ENCODE assay signal across 8 cellular contexts in the genomic region with DNA sequence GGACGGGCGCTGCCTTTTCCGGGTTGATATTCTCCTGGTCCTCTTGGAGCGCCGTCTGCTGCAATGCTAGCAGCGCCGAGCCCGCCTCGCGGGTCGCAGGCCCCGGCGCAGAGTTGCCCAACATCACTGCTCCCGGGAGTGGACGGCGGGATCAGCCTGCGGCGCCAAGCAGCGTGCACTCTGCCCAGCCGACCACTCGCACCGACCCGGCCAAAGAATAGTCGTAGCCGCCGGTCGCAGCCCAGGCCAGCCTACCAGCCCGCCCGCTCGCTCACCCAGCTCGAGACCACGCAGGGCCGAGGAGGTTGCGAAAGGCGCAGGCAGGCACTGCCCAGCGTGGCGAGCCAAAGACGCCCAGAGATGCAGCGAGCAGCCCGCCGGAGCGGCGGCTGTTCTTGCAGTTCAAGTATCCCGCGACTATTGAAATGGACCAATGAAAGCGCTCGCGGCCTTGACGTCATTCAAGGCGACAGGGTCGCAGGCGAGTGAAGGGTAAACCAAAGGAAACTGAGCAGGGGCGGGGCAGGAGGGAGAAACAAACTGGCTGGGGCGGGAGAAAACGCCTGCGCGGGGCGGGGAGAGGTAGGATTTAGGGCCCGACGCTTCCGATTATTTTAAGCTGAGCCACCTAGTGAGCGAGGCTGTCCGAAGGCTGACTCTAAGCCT. TPM values are rescaled to one million over a fixed set of nuclear protein-coding genes. Genes with fewer than 3 reads are reported as not detected.
DNase-seq lines count a peak whose midpoint lies in the region; ATAC-seq and TF ChIP-seq lines count a peak whose summit lies in the region.

A gene (minus strand): TSS at position 379 of the 666 bp plus-strand sequence. CDS start 255 bp downstream, at position 124.

- no peak within 1 kb of the TSS for H4K8ac ChIP-seq in mesendoderm (ENCODE audit: low read depth, low read length)

- H3K27ac Mint-ChIP-seq in activated CD8-positive, alpha-beta memory T cell treated with anti-CD3 and anti-CD28 coated beads, Interleukin-2, amount 10 ng/mL, durations not matched to agents 7 days and 5 days: peak within 1 kb of the TSS; percentile 99
- H3K27ac Mint-ChIP-seq in endodermal cell: peak within 1 kb of the TSS; percentile 91

- peak within 1 kb of the TSS; percentile 99 for H3K56ac ChIP-seq in mesendoderm (ENCODE audit: low read length)

- H3K9ac ChIP-seq in NT2/D1 (ENCODE audit: insufficient read length, low read depth): peak within 1 kb of the TSS; percentile 96
- H3K9ac ChIP-seq in endodermal cell (ENCODE audit: extremely low read depth, low read length, poor library complexity, severe bottlenecking): peak within 1 kb of the TSS; percentile 76
- peak within 1 kb of the TSS; percentile 98 for H3K9ac ChIP-seq in mesendoderm (ENCODE audit: low read length)

- H3K4me3 ChIP-seq in NT2/D1 (ENCODE audit: insufficient read length, low read depth) (peak within 1 kb of the TSS; percentile 93), endodermal cell (ENCODE audit: low read length) (peak within 1 kb of the TSS; percentile 95), mesendoderm (ENCODE audit: low read length) (peak within 1 kb of the TSS; percentile 98)

- peak within 1 kb of the TSS; percentile 99 for H3K4me3 Mint-ChIP-seq in activated CD8-positive, alpha-beta memory T cell treated with anti-CD3 and anti-CD28 coated beads, Interleukin-2, amount 10 ng/mL, durations not matched to agents 7 days and 5 days
- H3K4me3 Mint-ChIP-seq in endodermal cell: peak within 1 kb of the TSS; percentile 96

- peak within 1 kb of the TSS; percentile 62 for H2BK5ac ChIP-seq in mesendoderm (ENCODE audit: low read length)

- H3K9me3 ChIP-seq in NT2/D1 (ENCODE audit: insufficient read depth, low read length): no peaks in the 10 kb centered on the region
- no peaks in the 10 kb centered on the region for H3K9me3 ChIP-seq in endodermal cell (ENCODE audit: control insufficient read depth, low read length)

- H2BK15ac ChIP-seq in mesendoderm (replicated peaks; ENCODE audit: low read depth): no peak within 1 kb of the TSS

- peak within 1 kb of the TSS; percentile 75 for H3K18ac ChIP-seq in mesendoderm (ENCODE audit: low read length)

- H3K4me1 ChIP-seq in NT2/D1 (ENCODE audit: insufficient read depth, insufficient read length) (no peaks in the 10 kb centered on the region), endodermal cell (ENCODE audit: control insufficient read depth, insufficient read depth, low read length) (no peaks in the 10 kb centered on the region), mesendoderm (ENCODE audit: control insufficient read depth, low read depth, low read length) (no peaks in the 10 kb centered on the region)

- peak within 1 kb of the TSS; percentile 50 for H2AK5ac ChIP-seq in mesendoderm (ENCODE audit: low read length)

- no peaks in the 10 kb centered on the region for H3K27me3 ChIP-seq in NT2/D1 (ENCODE audit: insufficient read depth, insufficient read length)
- H3K27me3 ChIP-seq in endodermal cell (ENCODE audit: control insufficient read depth, insufficient read depth, low read length, poor library complexity, severe bottlenecking): no peaks in the 10 kb centered on the region
- H3K27me3 ChIP-seq in mesendoderm (ENCODE audit: insufficient read depth, low read length, poor library complexity): no peaks in the 10 kb centered on the region

- no peaks in the 10 kb centered on the region for H3K27me3 Mint-ChIP-seq in activated CD8-positive, alpha-beta memory T cell treated with anti-CD3 and anti-CD28 coated beads, Interleukin-2, amount 10 ng/mL, durations not matched to agents 7 days and 5 days
- no peaks in the 10 kb centered on the region for H3K27me3 Mint-ChIP-seq in endodermal cell (ENCODE audit: insufficient read depth)

- H3K9me3 Mint-ChIP-seq in activated CD8-positive, alpha-beta memory T cell treated with anti-CD3 and anti-CD28 coated beads, Interleukin-2, amount 10 ng/mL, durations not matched to agents 7 days and 5 days (ENCODE audit: low read depth): no peaks in the 10 kb centered on the region
- no peaks in the 10 kb centered on the region for H3K9me3 Mint-ChIP-seq in endodermal cell

- H3K79me1 ChIP-seq in mesendoderm (ENCODE audit: low read length): peaks cover 8% of the 10 kb centered on the region

- CTCF ChIA-PET in activated CD8-positive, alpha-beta memory T cell treated with anti-CD3 and anti-CD28 coated beads, Interleukin-2, amount 10 ng/mL, durations not matched to agents 7 days and 5 days (lab: Charles Lee): interaction anchor here (1.0 to 2.9 kb wide), 6 partner anchors 12 to 117 kb away, joined by 3 to 10 read pairs (median 4); a partner anchor contains a TSS

- peaks cover 44% of the 10 kb centered on the region for H3K36me3 Mint-ChIP-seq in activated CD8-positive, alpha-beta memory T cell treated with anti-CD3 and anti-CD28 coated beads, Interleukin-2, amount 10 ng/mL, durations not matched to agents 7 days and 5 days
- H3K36me3 Mint-ChIP-seq in endodermal cell (ENCODE audit: low read depth): peaks cover 22% of the 10 kb centered on the region

- peaks cover 34% of the 10 kb centered on the region for H3K4me1 Mint-ChIP-seq in activated CD8-positive, alpha-beta memory T cell treated with anti-CD3 and anti-CD28 coated beads, Interleukin-2, amount 10 ng/mL, durations not matched to agents 7 days and 5 days
- peaks cover 9% of the 10 kb centered on the region for H3K4me1 Mint-ChIP-seq in endodermal cell

- H3K4ac ChIP-seq in mesendoderm (ENCODE audit: low read depth, low read length): peak within 1 kb of the TSS; percentile 17

- H3K27ac ChIP-seq in endodermal cell (ENCODE audit: low read depth, low read length): peak within 1 kb of the TSS; percentile 63
- peak within 1 kb of the TSS; percentile 82 for H3K27ac ChIP-seq in mesendoderm (ENCODE audit: low read depth, low read length)

- ATAC-seq in GM21381 (IDR thresholded peaks at IDR 0.05; ENCODE audit: unreplicated experiment): peak; percentile 94
- ATAC-seq in activated CD8-positive, alpha-beta memory T cell treated with anti-CD3 and anti-CD28 coated beads, Interleukin-2, amount 10 ng/mL, durations not matched to agents 7 days and 5 days: peak; percentile 95

- H4K5ac ChIP-seq in mesendoderm (ENCODE audit: low read length): peak within 1 kb of the TSS; percentile 21

- DNase-seq in COR-L47 (lab: John Stamatoyannopoulos, UW) (peak; percentile 95), HUDEP-2 (lab: John Stamatoyannopoulos, UW; ENCODE audit: unreplicated experiment in 76 of 76) (peak; percentile 26 to 98 (median 95)), NT2/D1 (ENCODE audit: low read depth, low spot score) (peak; percentile 96), endodermal cell (peak; percentile 99), mesendoderm (peak; percentile 99)
- peak; percentile 99 for DNase-seq in activated CD8-positive, alpha-beta memory T cell treated with anti-CD3 and anti-CD28 coated beads, Interleukin-2, amount 10 ng/mL, durations not matched to agents 7 days and 5 days
- DNase-seq in stimulated activated CD8-positive, alpha-beta memory T cell treated with anti-CD3 and anti-CD28 coated beads, Interleukin-15, amount 100 ng/mL, for 1 hour (ENCODE audit: low read depth): peak; percentile 94

- H3K23ac ChIP-seq in mesendoderm (ENCODE audit: low read length): peak within 1 kb of the TSS; percentile 1

- TF ChIP-seq CTCF in endodermal cell (conservative IDR thresholded peaks at IDR 0.05): no peak

- WGBS in endodermal cell (ENCODE audit: insufficient coverage in 1 of 2, insufficient read length in 1 of 2), 2 experiments: 0% methylated on average over 20 to 63 of the region's 63 CpGs
- WGBS in mesendoderm (ENCODE audit: extremely low coverage, insufficient coverage, low lambda C conversion rate): no CpG with 5 or more reads among the region's 63 CpGs

- H3K36me3 ChIP-seq in NT2/D1 (ENCODE audit: insufficient read depth, insufficient read length, low read length): peaks cover 45% of the 10 kb centered on the region
- peaks cover 41% of the 10 kb centered on the region for H3K36me3 ChIP-seq in endodermal cell (ENCODE audit: control insufficient read depth, insufficient read depth, low read length)
- peaks cover 5% of the 10 kb centered on the region for H3K36me3 ChIP-seq in mesendoderm (ENCODE audit: control insufficient read depth, insufficient read depth, low read length)

- no peak within 1 kb of the TSS for H2BK120ac ChIP-seq in mesendoderm (ENCODE audit: low read depth, low read length)

- peaks cover 19% of the 10 kb centered on the region for H3K79me2 ChIP-seq in mesendoderm (ENCODE audit: control insufficient read depth, insufficient read depth, low read length)

- H3K4me2 ChIP-seq in mesendoderm (ENCODE audit: low read length): peak within 1 kb of the TSS; percentile 98

RNA-seq across cellular contexts. Expression of the gene that starts here (rescaled TPM):
- 100 to 1,000 TPM; 125 to 129 TPM for total RNA-seq in activated CD8-positive, alpha-beta memory T cell treated with anti-CD3 and anti-CD28 coated beads, Interleukin-2, amount 10 ng/mL, durations not matched to agents 7 days and 5 days
- total RNA-seq in endodermal cell: 10 to 100 TPM; 62.8 to 82.2 TPM
- 98.1 TPM for polyA plus RNA-seq in endodermal cell (2013, experiment 1 of 2)
- polyA plus RNA-seq in endodermal cell (2013, experiment 2 of 2): 103 TPM
- polyA plus RNA-seq in mesendoderm (2013, experiment 1 of 2): 105 TPM
- 105 TPM for polyA plus RNA-seq in mesendoderm (2013, experiment 2 of 2)

Comparison
In these comparisons a context has a peak if more than half of its experiments do, and no peak if none do; other contexts are left out.
1. Peak in every context shown above with its lines: DNase-seq, ATAC-seq, H3K4me3 ChIP-seq and H3K27ac ChIP-seq.